In the genomic region with DNA sequence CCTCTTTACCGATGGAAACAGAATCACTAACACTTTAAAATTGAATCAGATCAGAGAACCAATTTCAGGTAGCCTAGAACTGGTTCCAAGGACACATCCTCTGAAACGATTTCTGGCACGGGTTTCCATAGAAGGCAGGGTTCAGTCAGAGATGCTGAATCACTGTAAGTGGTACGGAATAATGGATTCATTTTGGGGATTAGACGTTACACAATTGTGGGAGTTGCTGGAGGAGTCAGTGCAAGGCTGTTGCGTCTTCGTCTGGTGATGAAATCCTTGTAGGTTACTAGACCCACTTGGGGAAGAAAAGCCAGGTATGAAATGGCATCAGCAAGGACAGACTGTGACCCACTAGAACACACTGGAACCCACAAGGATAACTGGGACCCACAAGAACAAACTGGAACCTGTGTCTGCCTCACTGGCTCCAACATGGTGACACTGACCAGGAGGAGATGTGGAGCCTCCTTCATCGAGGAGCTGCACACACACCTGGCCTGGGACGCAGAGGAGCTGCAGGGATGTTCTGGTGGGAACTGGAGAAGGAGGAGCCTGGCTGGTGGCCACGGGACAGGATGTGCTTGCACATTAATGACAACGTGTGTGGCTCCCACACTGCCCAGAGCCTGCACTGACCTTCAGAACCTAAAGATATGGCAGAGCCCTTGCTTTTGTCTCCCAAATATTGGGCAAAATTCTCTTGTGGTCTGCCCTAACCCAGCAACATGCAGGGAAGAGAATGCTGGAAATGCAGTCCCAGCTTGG, we compare ENCODE assay signal across 22 cellular contexts.
"Had no signal": no experiment of that assay in that cellular context is flagged by ENCODE, and none has a peak within 500 bp of the region (broad histone marks: within the 10 kb centered on the region; RNA-seq: fewer than 3 reads in every experiment).

No MANE protein-coding gene starts in this region.

- H3K9me3 ChIP-seq: esophagus muscularis mucosa, stomach, thoracic aorta had no signal

- H3K27me3 ChIP-seq: brain microvascular endothelial cell, esophagus muscularis mucosa, stomach had no signal

- ATAC-seq: activated CD8-positive, alpha-beta T cell treated with anti-CD3 and anti-CD28 coated beads for 36 hours; activated naive CD8-positive, alpha-beta T cell treated with anti-CD3 and anti-CD28 coated beads, Interleukin-2, amount 50 U/mL, for 24 hours; left lobe of liver had no signal

- H3K27ac ChIP-seq: brain microvascular endothelial cell, parathyroid adenoma, SK-N-MC, thoracic aorta had no signal

- DNase-seq: activated CD4-positive, alpha-beta T cell treated with anti-CD3 and anti-CD28 coated beads for 48 hours; activated CD4-positive, CD25-positive, alpha-beta regulatory T cell; activated CD8-positive, alpha-beta T cell treated with anti-CD3 and anti-CD28 coated beads for 36 hours; activated naive CD4-positive, alpha-beta T cell treated with anti-CD3 and anti-CD28 coated beads for 36 hours; activated naive CD8-positive, alpha-beta T cell treated with anti-CD3 and anti-CD28 coated beads, Interleukin-2, amount 50 U/mL, for 24 hours; activated T-cell treated with anti-CD3 and anti-CD28 coated beads, Interleukin-2, amount 50 U/mL, for 1 hour; aorta; brain microvascular endothelial cell; cerebellar nuclear complex; cortex of kidney; hippocampal formation; islet precursor cell; mammary epithelial cell; midbrain; stimulated activated CD4-positive, alpha-beta T cell treated with anti-CD3 and anti-CD28 coated beads, Interleukin-2, amount 100 ng/mL, for 48 hours; stomach had no signal

- FAIRE-seq: endometrium had no signal

- H3K36me3 ChIP-seq: brain microvascular endothelial cell, esophagus muscularis mucosa, stomach, thoracic aorta had no signal

- H3K4me1 ChIP-seq: parathyroid adenoma had no signal

- H3K4me3 ChIP-seq: SK-N-MC, thoracic aorta had no signal
